ENCODE assay signal across 17 cellular contexts in genomic region chr5:113225259-113225658, GRCh38.
A peak's percentile ranks its signal among the peaks of the same experiment; 100 is the strongest.
DNase-seq lines count a peak whose midpoint lies in the region; ATAC-seq and TF ChIP-seq lines count a peak whose summit lies in the region.
"Had no signal": no experiment of that assay in that cellular context is flagged by ENCODE, and none has a peak within 500 bp of the region (broad histone marks: within the 10 kb centered on the region; RNA-seq: fewer than 3 reads in every experiment).

No MANE protein-coding gene starts in this region.

- no peak for ATAC-seq in GM21515 (IDR thresholded peaks at IDR 0.05; ENCODE audit: unreplicated experiment)
- ATAC-seq: A549 had no signal

- H3K27ac Mint-ChIP-seq in endothelial cell (ENCODE audit: unreplicated experiment): peak overlapping the region; percentile 77
- H3K27ac Mint-ChIP-seq: CD4-positive, alpha-beta T cell had no signal

- peak overlapping the region; percentile 30 for H3K4me2 ChIP-seq in parathyroid adenoma (ENCODE audit: low read length)
- H3K4me2 ChIP-seq: A549 had no signal

- H2AFZ ChIP-seq in parathyroid adenoma: no peak overlapping the region
- H2AFZ ChIP-seq: GM23248 had no signal

- peaks cover 27% of the 10 kb centered on the region for H3K4me1 Mint-ChIP-seq in endothelial cell (ENCODE audit: unreplicated experiment)

- no peak overlapping the region for H3K9ac ChIP-seq in parathyroid adenoma
- H3K9ac ChIP-seq: GM23248 had no signal

- no peaks in the 10 kb centered on the region for H3K36me3 ChIP-seq in SJSA1
- no peaks in the 10 kb centered on the region for H3K36me3 ChIP-seq in parathyroid adenoma (ENCODE audit: control insufficient read depth, insufficient read depth, low read length)
- H3K36me3 ChIP-seq: HAP-1 had no signal

- DNase-seq in NCI-H82 treated with DMSO at 0.1 percent for 48 hours (lab: John Stamatoyannopoulos, UW; ENCODE audit: unreplicated experiment) (peak; percentile 30), NCI-H82 (lab: John Stamatoyannopoulos, UW) (no peak), SJSA1 (ENCODE audit: low read depth in 1 of 2, low spot score in 2 of 2) (no peak), endothelial cell (ENCODE audit: low spot score) (no peak), iPS-NIHi7 (ENCODE audit: extremely low spot score) (no peak)
- DNase-seq in stimulated activated CD4-positive, alpha-beta T cell treated with anti-CD3 and anti-CD28 coated beads, Interleukin-15, amount 100 ng/mL, for 24 hours: no peak
- DNase-seq: AML-193; Caco-2; CD4-positive, alpha-beta T cell; GM23248 had no signal

- no peaks in the 10 kb centered on the region for H3K9me3 ChIP-seq in SJSA1 (replicated peaks)
- H3K9me3 ChIP-seq in parathyroid adenoma (ENCODE audit: control insufficient read depth, low read length): no peaks in the 10 kb centered on the region
- H3K9me3 ChIP-seq: A549 had no signal

- H3K27ac ChIP-seq in SJSA1: peak overlapping the region; percentile 81
- peak overlapping the region; percentile 3 for H3K27ac ChIP-seq in parathyroid adenoma
- H3K27ac ChIP-seq: 22Rv1, A549, C4-2B, GM23248, HL-60 had no signal

- H3K4me1 ChIP-seq in SJSA1 (replicated peaks): peaks cover 57% of the 10 kb centered on the region
- H3K4me1 ChIP-seq in parathyroid adenoma: peaks cover 51% of the 10 kb centered on the region
- H3K4me1 ChIP-seq: A549, Caco-2 had no signal

- TF ChIP-seq CTCF in endothelial cell (IDR thresholded peaks at IDR 0.05; ENCODE audit: unreplicated experiment) (no peak), parathyroid adenoma (IDR thresholded peaks at IDR 0.05) (no peak)

- H3K4me3 ChIP-seq in SJSA1: no peak overlapping the region
- H3K4me3 ChIP-seq in parathyroid adenoma (ENCODE audit: low read depth, low read length): no peak overlapping the region
- H3K4me3 ChIP-seq: A549, GM23248, HAP-1 had no signal

- H3K36me3 Mint-ChIP-seq in endothelial cell (ENCODE audit: low read depth, unreplicated experiment): peaks cover 5% of the 10 kb centered on the region

- H3K4me3 Mint-ChIP-seq in endothelial cell (ENCODE audit: unreplicated experiment): no peak overlapping the region
- H3K4me3 Mint-ChIP-seq: CD4-positive, alpha-beta T cell had no signal

- H3K27me3 Mint-ChIP-seq in endothelial cell (ENCODE audit: unreplicated experiment): peaks cover 1% of the 10 kb centered on the region

- H3K79me2 ChIP-seq in parathyroid adenoma: peaks cover 81% of the 10 kb centered on the region

- no peaks in the 10 kb centered on the region for H3K9me3 Mint-ChIP-seq in endothelial cell (ENCODE audit: unreplicated experiment)
- H3K9me3 Mint-ChIP-seq: CD4-positive, alpha-beta T cell had no signal

- no peaks in the 10 kb centered on the region for H3K27me3 ChIP-seq in SJSA1 (replicated peaks)
- H3K27me3 ChIP-seq in parathyroid adenoma (ENCODE audit: control insufficient read depth, insufficient read depth, low read length): no peaks in the 10 kb centered on the region
